Comparison of ENCODE assay signal across 21 cellular contexts in genomic region chr2:144526826-144527225, GRCh38.
"Had no signal": no experiment of that assay in that cellular context is flagged by ENCODE, and none has a peak within 500 bp of the region (broad histone marks: within the 10 kb centered on the region; RNA-seq: fewer than 3 reads in every experiment).

No MANE protein-coding gene starts in this region.

- H3K4me3 ChIP-seq: dorsolateral prefrontal cortex, gastroesophageal sphincter, lower lobe of right lung, skin epidermis had no signal

- H3K9me3 Mint-ChIP-seq: activated B cell treated with CpG ODN at 0.5 μM for 24 hours; activated CD4-positive, alpha-beta memory T cell treated with anti-CD3 and anti-CD28 coated beads, Interleukin-2, amount 10 ng/mL, durations not matched to agents 7 days and 5 days; activated naive CD8-positive, alpha-beta T cell treated with anti-CD3 and anti-CD28 coated beads, Interleukin-2, amount 10 ng/mL, durations not matched to agents 7 days and 5 days; activated T-helper 17 cell treated with anti-CD3 and anti-CD28 coated beads, Interleukin-2, amount 50 U/mL, for 72 hours; brain; nephron progenitor cell; stimulated activated naive CD8-positive, alpha-beta T cell treated with anti-CD3 and anti-CD28 coated beads, Interleukin-15, amount 100 ng/mL, for 72 hours had no signal

- H3K36me3 Mint-ChIP-seq: brain had no signal

- H3K27me3 ChIP-seq: dorsolateral prefrontal cortex had no signal

- ATAC-seq: activated CD8-positive, alpha-beta memory T cell treated with anti-CD3 and anti-CD28 coated beads, Interleukin-2, amount 10 ng/mL, durations not matched to agents 7 days and 5 days; activated T-helper 17 cell treated with anti-CD3 and anti-CD28 coated beads, Interleukin-2, amount 50 U/mL, for 72 hours; gastroesophageal sphincter; lower lobe of right lung; stimulated activated naive CD8-positive, alpha-beta T cell treated with anti-CD3 and anti-CD28 coated beads, Interleukin-15, amount 100 ng/mL, for 72 hours had no signal

- H3K27ac Mint-ChIP-seq: activated B cell treated with CpG ODN at 0.5 μM for 24 hours; activated CD4-positive, alpha-beta memory T cell treated with anti-CD3 and anti-CD28 coated beads, Interleukin-2, amount 10 ng/mL, durations not matched to agents 7 days and 5 days; activated CD8-positive, alpha-beta memory T cell treated with anti-CD3 and anti-CD28 coated beads, Interleukin-2, amount 10 ng/mL, durations not matched to agents 7 days and 5 days; activated naive CD8-positive, alpha-beta T cell treated with anti-CD3 and anti-CD28 coated beads, Interleukin-2, amount 10 ng/mL, durations not matched to agents 7 days and 5 days; activated T-helper 17 cell treated with anti-CD3 and anti-CD28 coated beads, Interleukin-2, amount 50 U/mL, for 72 hours; nephron progenitor cell; stimulated activated naive CD8-positive, alpha-beta T cell treated with anti-CD3 and anti-CD28 coated beads, Interleukin-15, amount 100 ng/mL, for 72 hours had no signal

- H3K27me3 Mint-ChIP-seq: activated B cell treated with CpG ODN at 0.5 μM for 24 hours had no signal

- H3K9me3 ChIP-seq: gastroesophageal sphincter, lower lobe of right lung had no signal

- FAIRE-seq: urothelium cell line had no signal

- H3K27ac ChIP-seq: lower lobe of right lung had no signal

- H3K36me3 ChIP-seq: gastroesophageal sphincter, lower lobe of right lung had no signal

- H3K4me3 Mint-ChIP-seq: activated B cell treated with CpG ODN at 0.5 μM for 24 hours; activated CD4-positive, alpha-beta memory T cell treated with anti-CD3 and anti-CD28 coated beads, Interleukin-2, amount 10 ng/mL, durations not matched to agents 7 days and 5 days; activated CD8-positive, alpha-beta memory T cell treated with anti-CD3 and anti-CD28 coated beads, Interleukin-2, amount 10 ng/mL, durations not matched to agents 7 days and 5 days; activated naive CD8-positive, alpha-beta T cell treated with anti-CD3 and anti-CD28 coated beads, Interleukin-2, amount 10 ng/mL, durations not matched to agents 7 days and 5 days; activated T-helper 17 cell treated with anti-CD3 and anti-CD28 coated beads, Interleukin-2, amount 50 U/mL, for 72 hours; nephron progenitor cell; stimulated activated naive CD8-positive, alpha-beta T cell treated with anti-CD3 and anti-CD28 coated beads, Interleukin-15, amount 100 ng/mL, for 72 hours had no signal

- DNase-seq: activated B cell treated with CpG ODN at 0.5 μM for 24 hours; activated CD4-positive, alpha-beta memory T cell treated with anti-CD3 and anti-CD28 coated beads, Interleukin-2, amount 10 ng/mL, durations not matched to agents 7 days and 5 days; activated CD4-positive, alpha-beta T cell treated with anti-CD3 and anti-CD28 coated beads for 4 hours; activated CD8-positive, alpha-beta memory T cell treated with anti-CD3 and anti-CD28 coated beads, Interleukin-2, amount 10 ng/mL, durations not matched to agents 7 days and 5 days; activated naive CD4-positive, alpha-beta T cell treated with Interleukin-2 at 50 U/mL for 16 hours; activated naive CD8-positive, alpha-beta T cell treated with anti-CD3 and anti-CD28 coated beads, Interleukin-2, amount 10 ng/mL, durations not matched to agents 7 days and 5 days; caudate nucleus; dorsolateral prefrontal cortex; lower lobe of right lung; nephron progenitor cell; retina; stimulated activated CD4-positive, alpha-beta T cell treated with anti-CD3 and anti-CD28 coated beads, Interleukin-15, amount 100 ng/mL, for 24 hours; stimulated activated CD4-positive, alpha-beta T cell treated with anti-CD3 and anti-CD28 coated beads, Interleukin-2, amount 100 ng/mL, for 48 hours; stimulated activated naive CD8-positive, alpha-beta T cell treated with anti-CD3 and anti-CD28 coated beads, Interleukin-15, amount 100 ng/mL, for 72 hours; T-helper 1 cell; T-helper 9 cell had no signal
